2 cellular contexts compared by ENCODE assay signal in the genomic region with DNA sequence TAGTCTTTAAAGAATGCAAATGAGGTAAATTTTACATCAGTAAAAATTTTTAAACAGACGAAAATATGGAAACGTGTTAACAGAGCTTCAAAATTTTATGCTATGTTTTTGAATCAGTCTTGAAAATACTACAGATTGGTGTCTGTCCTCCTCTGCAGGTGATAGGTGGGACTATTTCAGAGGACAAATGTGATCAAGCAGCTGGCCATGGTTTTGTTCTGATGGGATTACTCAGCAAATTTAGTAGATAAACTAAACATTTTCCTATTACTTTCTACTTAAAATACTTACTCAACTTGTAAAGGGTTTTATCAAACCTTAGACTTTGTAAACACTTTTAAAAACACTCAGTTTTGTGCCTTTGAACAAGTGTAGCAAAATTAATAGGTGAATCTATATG.
TF ChIP-seq lines count a peak whose summit lies in the region.

No MANE protein-coding gene starts in this region.

TF ChIP-seq in GM23338, 12 proteins besides CTCF, POLR2A, EP300 and RAD21 (continued from another document and continues in another):
- TF ChIP-seq, protein P1, sequence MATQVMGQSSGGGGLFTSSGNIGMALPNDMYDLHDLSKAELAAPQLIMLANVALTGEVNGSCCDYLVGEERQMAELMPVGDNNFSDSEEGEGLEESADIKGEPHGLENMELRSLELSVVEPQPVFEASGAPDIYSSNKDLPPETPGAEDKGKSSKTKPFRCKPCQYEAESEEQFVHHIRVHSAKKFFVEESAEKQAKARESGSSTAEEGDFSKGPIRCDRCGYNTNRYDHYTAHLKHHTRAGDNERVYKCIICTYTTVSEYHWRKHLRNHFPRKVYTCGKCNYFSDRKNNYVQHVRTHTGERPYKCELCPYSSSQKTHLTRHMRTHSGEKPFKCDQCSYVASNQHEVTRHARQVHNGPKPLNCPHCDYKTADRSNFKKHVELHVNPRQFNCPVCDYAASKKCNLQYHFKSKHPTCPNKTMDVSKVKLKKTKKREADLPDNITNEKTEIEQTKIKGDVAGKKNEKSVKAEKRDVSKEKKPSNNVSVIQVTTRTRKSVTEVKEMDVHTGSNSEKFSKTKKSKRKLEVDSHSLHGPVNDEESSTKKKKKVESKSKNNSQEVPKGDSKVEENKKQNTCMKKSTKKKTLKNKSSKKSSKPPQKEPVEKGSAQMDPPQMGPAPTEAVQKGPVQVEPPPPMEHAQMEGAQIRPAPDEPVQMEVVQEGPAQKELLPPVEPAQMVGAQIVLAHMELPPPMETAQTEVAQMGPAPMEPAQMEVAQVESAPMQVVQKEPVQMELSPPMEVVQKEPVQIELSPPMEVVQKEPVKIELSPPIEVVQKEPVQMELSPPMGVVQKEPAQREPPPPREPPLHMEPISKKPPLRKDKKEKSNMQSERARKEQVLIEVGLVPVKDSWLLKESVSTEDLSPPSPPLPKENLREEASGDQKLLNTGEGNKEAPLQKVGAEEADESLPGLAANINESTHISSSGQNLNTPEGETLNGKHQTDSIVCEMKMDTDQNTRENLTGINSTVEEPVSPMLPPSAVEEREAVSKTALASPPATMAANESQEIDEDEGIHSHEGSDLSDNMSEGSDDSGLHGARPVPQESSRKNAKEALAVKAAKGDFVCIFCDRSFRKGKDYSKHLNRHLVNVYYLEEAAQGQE (IDR thresholded peaks at IDR 0.05; ENCODE audit: unreplicated experiment), result no peak
- TF ChIP-seq EZH2 (IDR thresholded peaks at IDR 0.05; ENCODE audit: low read depth, unreplicated experiment), result no peak
- TF ChIP-seq, protein P2, sequence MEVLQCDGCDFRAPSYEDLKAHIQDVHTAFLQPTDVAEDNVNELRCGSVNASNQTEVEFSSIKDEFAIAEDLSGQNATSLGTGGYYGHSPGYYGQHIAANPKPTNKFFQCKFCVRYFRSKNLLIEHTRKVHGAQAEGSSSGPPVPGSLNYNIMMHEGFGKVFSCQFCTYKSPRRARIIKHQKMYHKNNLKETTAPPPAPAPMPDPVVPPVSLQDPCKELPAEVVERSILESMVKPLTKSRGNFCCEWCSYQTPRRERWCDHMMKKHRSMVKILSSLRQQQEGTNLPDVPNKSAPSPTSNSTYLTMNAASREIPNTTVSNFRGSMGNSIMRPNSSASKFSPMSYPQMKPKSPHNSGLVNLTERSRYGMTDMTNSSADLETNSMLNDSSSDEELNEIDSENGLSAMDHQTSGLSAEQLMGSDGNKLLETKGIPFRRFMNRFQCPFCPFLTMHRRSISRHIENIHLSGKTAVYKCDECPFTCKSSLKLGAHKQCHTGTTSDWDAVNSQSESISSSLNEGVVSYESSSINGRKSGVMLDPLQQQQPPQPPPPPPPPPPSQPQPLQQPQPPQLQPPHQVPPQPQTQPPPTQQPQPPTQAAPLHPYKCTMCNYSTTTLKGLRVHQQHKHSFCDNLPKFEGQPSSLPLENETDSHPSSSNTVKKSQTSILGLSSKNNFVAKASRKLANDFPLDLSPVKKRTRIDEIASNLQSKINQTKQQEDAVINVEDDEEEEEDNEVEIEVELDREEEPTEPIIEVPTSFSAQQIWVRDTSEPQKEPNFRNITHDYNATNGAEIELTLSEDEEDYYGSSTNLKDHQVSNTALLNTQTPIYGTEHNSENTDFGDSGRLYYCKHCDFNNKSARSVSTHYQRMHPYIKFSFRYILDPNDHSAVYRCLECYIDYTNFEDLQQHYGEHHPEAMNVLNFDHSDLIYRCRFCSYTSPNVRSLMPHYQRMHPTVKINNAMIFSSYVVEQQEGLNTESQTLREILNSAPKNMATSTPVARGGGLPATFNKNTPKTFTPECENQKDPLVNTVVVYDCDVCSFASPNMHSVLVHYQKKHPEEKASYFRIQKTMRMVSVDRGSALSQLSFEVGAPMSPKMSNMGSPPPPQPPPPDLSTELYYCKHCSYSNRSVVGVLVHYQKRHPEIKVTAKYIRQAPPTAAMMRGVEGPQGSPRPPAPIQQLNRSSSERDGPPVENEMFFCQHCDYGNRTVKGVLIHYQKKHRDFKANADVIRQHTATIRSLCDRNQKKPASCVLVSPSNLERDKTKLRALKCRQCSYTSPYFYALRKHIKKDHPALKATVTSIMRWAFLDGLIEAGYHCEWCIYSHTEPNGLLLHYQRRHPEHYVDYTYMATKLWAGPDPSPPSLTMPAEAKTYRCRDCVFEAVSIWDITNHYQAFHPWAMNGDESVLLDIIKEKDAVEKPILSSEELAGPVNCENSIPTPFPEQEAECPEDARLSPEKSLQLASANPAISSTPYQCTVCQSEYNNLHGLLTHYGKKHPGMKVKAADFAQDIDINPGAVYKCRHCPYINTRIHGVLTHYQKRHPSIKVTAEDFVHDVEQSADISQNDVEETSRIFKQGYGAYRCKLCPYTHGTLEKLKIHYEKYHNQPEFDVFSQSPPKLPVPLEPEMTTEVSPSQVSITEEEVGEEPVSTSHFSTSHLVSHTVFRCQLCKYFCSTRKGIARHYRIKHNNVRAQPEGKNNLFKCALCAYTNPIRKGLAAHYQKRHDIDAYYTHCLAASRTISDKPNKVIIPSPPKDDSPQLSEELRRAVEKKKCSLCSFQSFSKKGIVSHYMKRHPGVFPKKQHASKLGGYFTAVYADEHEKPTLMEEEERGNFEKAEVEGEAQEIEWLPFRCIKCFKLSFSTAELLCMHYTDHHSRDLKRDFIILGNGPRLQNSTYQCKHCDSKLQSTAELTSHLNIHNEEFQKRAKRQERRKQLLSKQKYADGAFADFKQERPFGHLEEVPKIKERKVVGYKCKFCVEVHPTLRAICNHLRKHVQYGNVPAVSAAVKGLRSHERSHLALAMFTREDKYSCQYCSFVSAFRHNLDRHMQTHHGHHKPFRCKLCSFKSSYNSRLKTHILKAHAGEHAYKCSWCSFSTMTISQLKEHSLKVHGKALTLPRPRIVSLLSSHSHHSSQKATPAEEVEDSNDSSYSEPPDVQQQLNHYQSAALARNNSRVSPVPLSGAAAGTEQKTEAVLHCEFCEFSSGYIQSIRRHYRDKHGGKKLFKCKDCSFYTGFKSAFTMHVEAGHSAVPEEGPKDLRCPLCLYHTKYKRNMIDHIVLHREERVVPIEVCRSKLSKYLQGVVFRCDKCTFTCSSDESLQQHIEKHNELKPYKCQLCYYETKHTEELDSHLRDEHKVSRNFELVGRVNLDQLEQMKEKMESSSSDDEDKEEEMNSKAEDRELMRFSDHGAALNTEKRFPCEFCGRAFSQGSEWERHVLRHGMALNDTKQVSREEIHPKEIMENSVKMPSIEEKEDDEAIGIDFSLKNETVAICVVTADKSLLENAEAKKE (CRISPR knock-in tag; IDR thresholded peaks at IDR 0.05), result no peak
- no peak for TF ChIP-seq JUNB (IDR thresholded peaks at IDR 0.05; ENCODE audit: unreplicated experiment)
- TF ChIP-seq POLR2AphosphoS5 (IDR thresholded peaks at IDR 0.05; ENCODE audit: low read depth), result no peak
- TF ChIP-seq ZNF114 (CRISPR knock-in tag; IDR thresholded peaks at IDR 0.05), result no peak
- no peak for TF ChIP-seq NANOG (IDR thresholded peaks at IDR 0.05; ENCODE audit: borderline replicate concordance)
- TF ChIP-seq STAT1 (IDR thresholded peaks at IDR 0.05; ENCODE audit: unreplicated experiment), result no peak
- no peak for TF ChIP-seq ZNF331 (CRISPR knock-in tag; IDR thresholded peaks at IDR 0.05; ENCODE audit: low read depth)
- TF ChIP-seq, protein P3, sequence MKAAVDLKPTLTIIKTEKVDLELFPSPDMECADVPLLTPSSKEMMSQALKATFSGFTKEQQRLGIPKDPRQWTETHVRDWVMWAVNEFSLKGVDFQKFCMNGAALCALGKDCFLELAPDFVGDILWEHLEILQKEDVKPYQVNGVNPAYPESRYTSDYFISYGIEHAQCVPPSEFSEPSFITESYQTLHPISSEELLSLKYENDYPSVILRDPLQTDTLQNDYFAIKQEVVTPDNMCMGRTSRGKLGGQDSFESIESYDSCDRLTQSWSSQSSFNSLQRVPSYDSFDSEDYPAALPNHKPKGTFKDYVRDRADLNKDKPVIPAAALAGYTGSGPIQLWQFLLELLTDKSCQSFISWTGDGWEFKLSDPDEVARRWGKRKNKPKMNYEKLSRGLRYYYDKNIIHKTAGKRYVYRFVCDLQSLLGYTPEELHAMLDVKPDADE (IDR thresholded peaks at IDR 0.05), result no peak

TF ChIP-seq in H1, 55 proteins besides CTCF, POLR2A, EP300 and RAD21 (continued from another document):
- TF ChIP-seq NANOG (IDR thresholded peaks at IDR 0.05; ENCODE audit: insufficient read depth, low read depth, low read length, poor library complexity, severe bottlenecking), result no peak
